In the genomic region with DNA sequence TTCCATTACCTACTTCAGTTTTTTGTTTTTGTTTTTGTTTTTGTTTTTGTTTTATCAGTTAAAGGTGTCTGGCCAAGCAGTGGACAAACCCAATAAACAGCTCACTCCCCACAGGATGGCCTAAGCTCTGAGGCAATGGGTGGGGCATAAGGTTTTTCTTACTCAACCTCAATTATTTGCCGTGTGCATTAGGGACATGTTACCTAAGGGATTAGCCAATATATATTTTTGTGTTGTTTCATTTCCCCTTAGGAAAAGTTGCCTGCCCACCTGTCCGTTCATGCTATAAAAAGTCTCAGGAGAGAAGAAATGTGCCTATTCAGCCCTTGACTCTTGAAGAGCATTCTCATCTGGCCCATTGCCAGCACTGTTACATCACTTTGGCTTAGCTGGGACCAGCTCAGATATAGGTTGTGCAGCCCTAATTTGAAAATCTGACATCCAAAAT, we compare ENCODE assay signal across 10 cellular contexts. TPM values are rescaled to one million over a fixed set of nuclear protein-coding genes. Genes with fewer than 3 reads are reported as not detected.
DNase-seq lines count a peak whose midpoint lies in the region; ATAC-seq, FAIRE-seq and TF ChIP-seq lines count a peak whose summit lies in the region.
"Had no signal": no experiment of that assay in that cellular context is flagged by ENCODE, and none has a peak within 500 bp of the region (broad histone marks: within the 10 kb centered on the region; RNA-seq: fewer than 3 reads in every experiment).

No MANE protein-coding gene starts in this region.

- ATAC-seq in GM21825 (IDR thresholded peaks at IDR 0.05; ENCODE audit: unreplicated experiment) = no peak
- no peak for ATAC-seq in natural killer cell

- peak overlapping the region; percentile 54; the same call in 1 of the 2 replicates for H3K4me2 ChIP-seq in MM.1S (ENCODE audit: low read depth, low read length)
- peak overlapping the region; percentile 49 for H3K4me2 ChIP-seq in keratinocyte (ENCODE audit: control insufficient read depth, extremely low read depth, insufficient read depth, low read depth, low read length)

- no peak overlapping the region for H2AFZ ChIP-seq in MM.1S (ENCODE audit: low read length)
- no peak overlapping the region for H2AFZ ChIP-seq in keratinocyte (ENCODE audit: control insufficient read depth, low read length)

- no peak overlapping the region for H3K4me3 Mint-ChIP-seq in natural killer cell
- H3K4me3 Mint-ChIP-seq: activated B cell treated with CpG ODN at 0.5 μM for 24 hours had no signal

- no peaks in the 10 kb centered on the region for H3K36me3 Mint-ChIP-seq in natural killer cell

- H3K4me1 Mint-ChIP-seq in natural killer cell = no peaks in the 10 kb centered on the region
- H3K4me1 Mint-ChIP-seq: activated B cell treated with CpG ODN at 0.5 μM for 24 hours had no signal

- peak; percentile 69 for FAIRE-seq in keratinocyte (lab: Jason Lieb, UNC)

- no peaks in the 10 kb centered on the region for H3K79me2 ChIP-seq in MM.1S (ENCODE audit: low read length)
- H3K79me2 ChIP-seq in keratinocyte (ENCODE audit: control insufficient read depth, insufficient read depth, low read length) = peaks cover 80% of the 10 kb centered on the region

- no peaks in the 10 kb centered on the region for H3K9me2 ChIP-seq in MM.1S (replicated peaks; ENCODE audit: insufficient read depth, low read length)

- peaks cover 26% of the 10 kb centered on the region for H3F3A ChIP-seq in MM.1S (ENCODE audit: insufficient read depth, low read length)

- TF ChIP-seq CTCF in MM.1S (IDR thresholded peaks at IDR 0.05; ENCODE audit: low read length) (no peak), keratinocyte (optimal IDR thresholded peaks at IDR 0.05 in 1 of 3, IDR thresholded peaks at IDR 0.05 in 1 of 3, conservative IDR thresholded peaks at IDR 0.05 in 1 of 3; ENCODE audit: extremely low read depth in 1 of 3, insufficient read depth in 2 of 3, low read length in 3 of 3) (no peak), natural killer cell (IDR thresholded peaks at IDR 0.05) (no peak), tibial nerve (IDR thresholded peaks at IDR 0.05) (no peak)

- H3K9me3 Mint-ChIP-seq in natural killer cell = no peaks in the 10 kb centered on the region
- H3K9me3 Mint-ChIP-seq: activated B cell treated with CpG ODN at 0.5 μM for 24 hours had no signal

- H3K27ac ChIP-seq in MM.1S (ENCODE audit: low read length) = peak overlapping the region; percentile 50; the same call in 1 of the 2 replicates
- H3K27ac ChIP-seq in keratinocyte (ENCODE audit: control insufficient read depth, insufficient read depth, low read length) = peak overlapping the region; percentile 42
- H3K27ac ChIP-seq in tibial nerve = no peak overlapping the region
- H3K27ac ChIP-seq: tibial artery had no signal

- no peak for TF ChIP-seq EP300 in tibial nerve (IDR thresholded peaks at IDR 0.05)

- H3K9ac ChIP-seq in MM.1S (ENCODE audit: low read length) (no peak overlapping the region), keratinocyte (ENCODE audit: control insufficient read depth, extremely low read depth, insufficient read depth, low read length) (no peak overlapping the region)

- no peak for TF ChIP-seq POLR2A in tibial nerve (IDR thresholded peaks at IDR 0.05)

- 42 to 51% methylated on average over 2 of the region's 2 CpGs for WGBS in tibial nerve, 2 donors

- dilution Hi-C loops in keratinocyte (cut with MboI; ENCODE audit: extremely low pct_ligation_motif_present, low sequenced_read_pairs) = no loop called here

- H3K4me3 ChIP-seq in MM.1S (ENCODE audit: low read length) = no peak overlapping the region; the same call in 1 of the 2 replicates
- peak overlapping the region in 1 of 3 experiments; percentile 17 for H3K4me3 ChIP-seq in keratinocyte (ENCODE audit: control insufficient read depth in 2 of 3, extremely low read depth in 1 of 3, insufficient read depth in 2 of 3, low read depth in 1 of 3, low read length in 3 of 3)
- no peak overlapping the region for H3K4me3 ChIP-seq in tibial nerve
- H3K4me3 ChIP-seq: tibial artery had no signal

- intact Hi-C loops in natural killer cell (cut with micrococcal nuclease) = no loop called here

- H3K36me3 ChIP-seq in MM.1S (replicated peaks; ENCODE audit: insufficient read depth, low read length) = no peaks in the 10 kb centered on the region
- peaks cover 8 to 36% of the 10 kb centered on the region in 2 experiments for H3K36me3 ChIP-seq in keratinocyte (ENCODE audit: control insufficient read depth in 2 of 2, extremely low read depth in 1 of 2, insufficient read depth in 2 of 2, low read length in 2 of 2)
- no peaks in the 10 kb centered on the region for H3K36me3 ChIP-seq in tibial nerve
- H3K36me3 ChIP-seq: tibial artery had no signal

- no peaks in the 10 kb centered on the region for H3K9me3 ChIP-seq in MM.1S (replicated peaks; ENCODE audit: insufficient read depth, low read length)
- H3K9me3 ChIP-seq in keratinocyte (ENCODE audit: control insufficient read depth, low read depth, low read length) = no peaks in the 10 kb centered on the region
- H3K9me3 ChIP-seq in tibial nerve = no peaks in the 10 kb centered on the region
- H3K9me3 ChIP-seq: tibial artery had no signal

- H4K20me1 ChIP-seq in MM.1S (ENCODE audit: insufficient read depth, low read length) = no peaks in the 10 kb centered on the region
- no peaks in the 10 kb centered on the region for H4K20me1 ChIP-seq in keratinocyte (ENCODE audit: control insufficient read depth, extremely low read depth, insufficient read depth, low read length)

- no peaks in the 10 kb centered on the region for H3K27me3 ChIP-seq in MM.1S (replicated peaks; ENCODE audit: insufficient read depth, low read length)
- no peaks in the 10 kb centered on the region for H3K27me3 ChIP-seq in keratinocyte (ENCODE audit: control insufficient read depth, extremely low read depth, insufficient read depth, low read length)
- no peaks in the 10 kb centered on the region for H3K27me3 ChIP-seq in tibial nerve
- H3K27me3 ChIP-seq: tibial artery had no signal

- H3K27me3 Mint-ChIP-seq in natural killer cell (ENCODE audit: low read depth in 2 of 2) = peaks cover 0 to 7% of the 10 kb centered on the region in 2 donors

- DNase-seq in DMS153 (lab: John Stamatoyannopoulos, UW) (peak; percentile 0), MM.1S (peak; percentile 80), RPMI8226 (peak; percentile 97), keratinocyte (ENCODE audit: low read depth, low spot score) (no peak), natural killer cell (no peak), tibial nerve (ENCODE audit: low spot score in 2 of 2) (no peak)
- DNase-seq in activated CD8-positive, alpha-beta memory T cell treated with anti-CD3 and anti-CD28 coated beads, Interleukin-2, amount 50 U/mL, for 4 hours = no peak
- DNase-seq: activated B cell treated with CpG ODN at 0.5 μM for 24 hours had no signal

- H3K27ac Mint-ChIP-seq in natural killer cell = no peak overlapping the region
- H3K27ac Mint-ChIP-seq: activated B cell treated with CpG ODN at 0.5 μM for 24 hours had no signal

- H3K4me1 ChIP-seq in MM.1S (ENCODE audit: low read length) = peaks cover 72% of the 10 kb centered on the region
- peaks cover 83% of the 10 kb centered on the region for H3K4me1 ChIP-seq in keratinocyte (ENCODE audit: control insufficient read depth, extremely low read depth, insufficient read depth, low read length)
- H3K4me1 ChIP-seq in tibial nerve = no peaks in the 10 kb centered on the region

- H3K9me1 ChIP-seq in keratinocyte (ENCODE audit: control insufficient read depth, extremely low read depth, insufficient read depth, low read length) = no peaks in the 10 kb centered on the region

RNA-seq across cellular contexts. Expression of a gene that starts 7.3 kb away (rescaled TPM):
- polyA plus RNA-seq in keratinocyte = 43.7 to 50.4 TPM (median 47.2 TPM) in 3 replicates
- polyA plus RNA-seq in keratinocyte (2011; ENCODE audit: low read depth) = 10.4 TPM
- 39.3 and 43.7 TPM in 2 replicates for polyA plus RNA-seq in keratinocyte (2011; cell fraction: cytosol; rRNA removed)
- polyA plus RNA-seq in keratinocyte (2011; cell fraction: nucleus; rRNA removed) = 125 and 148 TPM in 2 replicates
- polyA plus RNA-seq in keratinocyte (2012; ENCODE audit: low replicate concordance) = 29.9 and 39.2 TPM in 2 replicates
- polyA minus RNA-seq in keratinocyte = 78.3 to 85.8 TPM (median 84.7 TPM) in 3 replicates
- polyA minus RNA-seq in keratinocyte (2011; cell fraction: cytosol; rRNA and poly(A)+ RNA removed) = 50.3 TPM
- polyA minus RNA-seq in keratinocyte (2011; cell fraction: nucleus; rRNA and poly(A)+ RNA removed) = 58.7 and 102 TPM in 2 replicates
- under 1 TPM in 2 of 3 donors, not detected in 1; 0.28 to 0.35 TPM for total RNA-seq in natural killer cell
- 1 to 10 TPM; 1.0 to 5.1 (median 2.0) TPM for total RNA-seq in tibial nerve
- total RNA-seq: activated B cell treated with CpG ODN at 0.5 μM for 24 hours had no signal

Comparison
In these comparisons a context has a peak if more than half of its experiments do, and no peak if none do; other contexts are left out.
1. DNase-seq: peak in DMS153 (single experiment), MM.1S (single experiment) and RPMI8226 (single experiment); none in keratinocyte (single experiment), natural killer cell (single experiment), activated CD8-positive, alpha-beta memory T cell treated with anti-CD3 and anti-CD28 coated beads, Interleukin-2, amount 50 U/mL, for 4 hours (single experiment) and tibial nerve (0 of 2).
2. H3K27ac ChIP-seq: peak in MM.1S (single experiment) and keratinocyte (single experiment); none in tibial nerve (0 of 4).